11 cellular contexts compared by ENCODE assay signal in genomic region chr16:27322858-27323780, GRCh38. TPM values are rescaled to one million over a fixed set of nuclear protein-coding genes. Genes with fewer than 3 reads are reported as not detected.
DNase-seq lines count a peak whose midpoint lies in the region; ATAC-seq lines count a peak whose summit lies in the region.
"Had no signal": no experiment of that assay in that cellular context is flagged by ENCODE, and none has a peak within 500 bp of the region (broad histone marks: within the 10 kb centered on the region; RNA-seq: fewer than 3 reads in every experiment).

No MANE protein-coding gene starts in this region.

- H3K27me3 Mint-ChIP-seq in activated CD4-positive, alpha-beta T cell treated with anti-CD3 and anti-CD28 coated beads, Interleukin-2, amount 10 ng/mL, durations not matched to agents 24 days and 14 days, result no peaks in the 10 kb centered on the region
- no peaks in the 10 kb centered on the region for H3K27me3 Mint-ChIP-seq in stimulated activated naive B cell treated with anti-CD40 and anti-IgM and Interleukin-4, amounts not matched to agents 10 μg/mL and 1 μg/mL and 100 μg/mL, for 72 hours

- DNase-seq in activated CD4-positive, alpha-beta T cell treated with anti-CD3 and anti-CD28 coated beads, Interleukin-2, amount 10 ng/mL, durations not matched to agents 24 days and 14 days, result no peak
- DNase-seq in activated CD4-positive, alpha-beta T cell treated with anti-CD3 and anti-CD28 coated beads for 48 hours, result no peak
- peak in 1 of 2 donors; percentile 28 for DNase-seq in activated naive CD4-positive, alpha-beta T cell treated with anti-CD3 and anti-CD28 coated beads, Interleukin-2, amount 50 U/mL, for 72 hours (ENCODE audit: low spot score in 2 of 2)
- DNase-seq in kidney tubule cell (ENCODE audit: low spot score), result peak; percentile 63
- no peak for DNase-seq in stimulated activated naive B cell treated with anti-CD40 and anti-IgM and Interleukin-4, amounts not matched to agents 10 μg/mL and 1 μg/mL and 100 μg/mL, for 72 hours
- DNase-seq: GF-D8; NCI-H2227 treated with DMSO at 0.1 percent for 48 hours; stimulated activated CD4-positive, alpha-beta T cell treated with anti-CD3 and anti-CD28 coated beads, Interleukin-2, amount 100 ng/mL, for 24 hours had no signal

- intact Hi-C loops in activated CD4-positive, alpha-beta T cell treated with anti-CD3 and anti-CD28 coated beads, Interleukin-2, amount 10 ng/mL, durations not matched to agents 24 days and 14 days (cut with micrococcal nuclease), result no loop called here

- H3K36me3 Mint-ChIP-seq in activated CD4-positive, alpha-beta T cell treated with anti-CD3 and anti-CD28 coated beads, Interleukin-2, amount 10 ng/mL, durations not matched to agents 24 days and 14 days (ENCODE audit: low read depth), result peaks cover 90% of the 10 kb centered on the region
- peaks cover 52 to 76% of the 10 kb centered on the region in 2 donors for H3K36me3 Mint-ChIP-seq in activated naive CD4-positive, alpha-beta T cell treated with anti-CD3 and anti-CD28 coated beads, Interleukin-2, amount 50 U/mL, for 72 hours
- H3K36me3 Mint-ChIP-seq in stimulated activated naive B cell treated with anti-CD40 and anti-IgM and Interleukin-4, amounts not matched to agents 10 μg/mL and 1 μg/mL and 100 μg/mL, for 72 hours, result peaks cover 80 to 89% of the 10 kb centered on the region in 2 donors

- H3K4me1 Mint-ChIP-seq in activated CD4-positive, alpha-beta T cell treated with anti-CD3 and anti-CD28 coated beads, Interleukin-2, amount 10 ng/mL, durations not matched to agents 24 days and 14 days, result peaks cover 79% of the 10 kb centered on the region
- H3K4me1 Mint-ChIP-seq in stimulated activated naive B cell treated with anti-CD40 and anti-IgM and Interleukin-4, amounts not matched to agents 10 μg/mL and 1 μg/mL and 100 μg/mL, for 72 hours, result peaks cover 64 to 97% of the 10 kb centered on the region in 2 donors

- peak overlapping the region; percentile 72 for H3K4me3 Mint-ChIP-seq in activated CD4-positive, alpha-beta T cell treated with anti-CD3 and anti-CD28 coated beads, Interleukin-2, amount 10 ng/mL, durations not matched to agents 24 days and 14 days
- H3K4me3 Mint-ChIP-seq in stimulated activated naive B cell treated with anti-CD40 and anti-IgM and Interleukin-4, amounts not matched to agents 10 μg/mL and 1 μg/mL and 100 μg/mL, for 72 hours, result peak overlapping the region in 1 of 2 donors; percentile 6

- H3K27ac Mint-ChIP-seq in activated CD4-positive, alpha-beta T cell treated with anti-CD3 and anti-CD28 coated beads, Interleukin-2, amount 10 ng/mL, durations not matched to agents 24 days and 14 days, result peak overlapping the region; percentile 88
- H3K27ac Mint-ChIP-seq in activated naive CD4-positive, alpha-beta T cell treated with anti-CD3 and anti-CD28 coated beads, Interleukin-2, amount 50 U/mL, for 72 hours, result peak overlapping the region; percentile 86 to 97
- peak overlapping the region; percentile 95 for H3K27ac Mint-ChIP-seq in stimulated activated naive B cell treated with anti-CD40 and anti-IgM and Interleukin-4, amounts not matched to agents 10 μg/mL and 1 μg/mL and 100 μg/mL, for 72 hours

- no peaks in the 10 kb centered on the region for H3K9me3 Mint-ChIP-seq in activated CD4-positive, alpha-beta T cell treated with anti-CD3 and anti-CD28 coated beads, Interleukin-2, amount 10 ng/mL, durations not matched to agents 24 days and 14 days
- H3K9me3 Mint-ChIP-seq in activated naive CD4-positive, alpha-beta T cell treated with anti-CD3 and anti-CD28 coated beads, Interleukin-2, amount 50 U/mL, for 72 hours, result no peaks in the 10 kb centered on the region
- peaks cover 0 to 2% of the 10 kb centered on the region in 2 donors for H3K9me3 Mint-ChIP-seq in stimulated activated naive B cell treated with anti-CD40 and anti-IgM and Interleukin-4, amounts not matched to agents 10 μg/mL and 1 μg/mL and 100 μg/mL, for 72 hours

- ATAC-seq in activated naive CD4-positive, alpha-beta T cell treated with anti-CD3 and anti-CD28 coated beads, Interleukin-2, amount 50 U/mL, for 72 hours, result no peak
- ATAC-seq in stimulated activated naive B cell treated with anti-CD40 and anti-IgM and Interleukin-4, amounts not matched to agents 10 μg/mL and 1 μg/mL and 100 μg/mL, for 72 hours (replicated peaks), result no peak
- ATAC-seq in GM21390 (IDR thresholded peaks at IDR 0.05; ENCODE audit: unreplicated experiment), result no peak
- no peak for ATAC-seq in HG03439 (IDR thresholded peaks at IDR 0.05; ENCODE audit: unreplicated experiment)
- ATAC-seq in GM21737 (IDR thresholded peaks at IDR 0.05; ENCODE audit: unreplicated experiment), result no peak

RNA-seq across cellular contexts. Expression of gene IL4R, which starts 9.3 kb away (rescaled TPM):
- 345 and 375 TPM in 2 replicates for total RNA-seq in activated CD4-positive, alpha-beta T cell treated with anti-CD3 and anti-CD28 coated beads, Interleukin-2, amount 10 ng/mL, durations not matched to agents 24 days and 14 days
- 100 to 1,000 TPM; 166 to 218 TPM for total RNA-seq in activated naive CD4-positive, alpha-beta T cell treated with anti-CD3 and anti-CD28 coated beads, Interleukin-2, amount 50 U/mL, for 72 hours

RNA-seq across cellular contexts. Expression of gene NSMCE1, which starts 54.5 kb away (rescaled TPM):
- total RNA-seq in activated CD4-positive, alpha-beta T cell treated with anti-CD3 and anti-CD28 coated beads, Interleukin-2, amount 10 ng/mL, durations not matched to agents 24 days and 14 days, result 143 and 149 TPM in 2 replicates
- 100 to 1,000 TPM; 106 to 132 TPM for total RNA-seq in activated naive CD4-positive, alpha-beta T cell treated with anti-CD3 and anti-CD28 coated beads, Interleukin-2, amount 50 U/mL, for 72 hours
